1 cellular context compared by ENCODE assay signal in genomic region chr14:23301969-23302289, GRCh38.
TF ChIP-seq lines count a peak whose summit lies in the region.

No MANE protein-coding gene starts in this region.

TF ChIP-seq in GM12878, 131 proteins besides CTCF, POLR2A, EP300 and RAD21:
- TF ChIP-seq MYB (IDR thresholded peaks at IDR 0.05; ENCODE audit: borderline replicate concordance, low read depth, low read length) (no peak), HCFC1 (IDR thresholded peaks at IDR 0.05; ENCODE audit: low read length) (peak; percentile 33; the same call in 1 of the 2 replicates), PML (IDR thresholded peaks at IDR 0.05; ENCODE audit: low read length) (0 out of 2 replicates have a peak, but pooled peaks have one; percentile 30), TCF12 (IDR thresholded peaks at IDR 0.05; ENCODE audit: low read depth, low read length) (peak; percentile 21; the same call in 1 of the 2 replicates), POU2F2 (IDR thresholded peaks at IDR 0.05; ENCODE audit: borderline replicate concordance, low read depth, low read length) (no peak), MXI1 (IDR thresholded peaks at IDR 0.05; ENCODE audit: low read depth, low read length) (0 out of 2 replicates have a peak, but pooled peaks have one; percentile 7), NKRF (conservative IDR thresholded peaks at IDR 0.05) (peak; percentile 55), POLR2AphosphoS5 (IDR thresholded peaks at IDR 0.05; ENCODE audit: low read length) (peak; percentile 44; the same call in 1 of the 2 replicates), CREB1 (IDR thresholded peaks at IDR 0.05; ENCODE audit: low read depth) (0 out of 2 replicates have a peak, but pooled peaks have one; percentile 4), CHD1 (IDR thresholded peaks at IDR 0.05; ENCODE audit: low read depth, low read length) (no peak), EED (IDR thresholded peaks at IDR 0.05; ENCODE audit: low read depth) (0 out of 2 replicates have a peak, but pooled peaks have one; percentile 3), CBFB (IDR thresholded peaks at IDR 0.05; ENCODE audit: low read depth) (peak; percentile 34; the same call in 1 of the 2 replicates)
- TF ChIP-seq, protein P1, sequence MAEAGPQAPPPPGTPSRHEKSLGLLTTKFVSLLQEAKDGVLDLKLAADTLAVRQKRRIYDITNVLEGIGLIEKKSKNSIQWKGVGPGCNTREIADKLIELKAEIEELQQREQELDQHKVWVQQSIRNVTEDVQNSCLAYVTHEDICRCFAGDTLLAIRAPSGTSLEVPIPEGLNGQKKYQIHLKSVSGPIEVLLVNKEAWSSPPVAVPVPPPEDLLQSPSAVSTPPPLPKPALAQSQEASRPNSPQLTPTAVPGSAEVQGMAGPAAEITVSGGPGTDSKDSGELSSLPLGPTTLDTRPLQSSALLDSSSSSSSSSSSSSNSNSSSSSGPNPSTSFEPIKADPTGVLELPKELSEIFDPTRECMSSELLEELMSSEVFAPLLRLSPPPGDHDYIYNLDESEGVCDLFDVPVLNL (IDR thresholded peaks at IDR 0.05; ENCODE audit: low read depth, low read length), result no peak
TF ChIP-seq in GM12878: peak in this region for 9.
